Comparison of ENCODE assay signal across 1 cellular context in the genomic region with DNA sequence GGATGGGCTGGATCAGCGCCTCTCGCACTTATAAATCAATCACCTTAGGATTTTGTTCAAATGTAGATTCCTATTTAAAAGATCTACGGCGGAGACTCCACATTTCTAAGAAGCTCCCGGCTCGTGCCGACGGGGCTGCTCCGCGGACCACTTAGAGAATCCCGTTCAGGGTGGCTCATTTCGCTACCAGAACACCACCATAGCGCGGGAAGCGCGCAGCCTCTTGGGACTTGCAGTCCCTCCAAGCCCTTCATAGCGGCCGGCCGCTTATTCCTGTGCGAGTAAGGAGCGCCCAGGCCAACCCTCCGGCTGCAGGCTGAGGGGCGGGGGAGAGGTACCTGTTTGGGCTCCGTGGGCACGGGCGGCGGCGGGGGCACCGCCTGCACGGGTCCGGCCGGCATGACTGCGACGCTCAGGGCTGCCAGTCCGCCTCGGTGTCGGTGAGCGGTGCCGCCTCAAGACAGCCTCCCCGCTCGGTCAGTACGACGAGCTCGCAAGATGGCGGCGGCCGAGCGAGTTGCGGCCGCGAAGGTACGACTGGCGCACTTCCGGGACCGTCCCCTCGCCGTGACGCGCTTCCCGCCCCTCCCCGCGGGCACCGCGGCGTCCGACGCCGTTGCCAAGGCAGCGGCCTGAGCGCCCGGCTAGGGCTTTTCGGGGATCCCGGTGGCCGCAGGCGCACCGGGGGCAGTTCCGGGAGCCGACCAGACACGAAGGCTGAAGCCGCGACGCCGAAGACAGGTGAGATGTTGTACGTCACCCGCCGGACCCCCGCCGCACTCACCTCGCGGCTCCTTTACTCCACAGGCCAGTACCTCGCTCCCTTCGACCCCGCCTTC.
TF ChIP-seq lines count a peak whose summit lies in the region.

Gene CCDC157, plus strand, starts transcription at position 616 of the 839 bp plus-strand sequence. CDS start 8,994 bp downstream, outside the sequence.
A gene with protein sequence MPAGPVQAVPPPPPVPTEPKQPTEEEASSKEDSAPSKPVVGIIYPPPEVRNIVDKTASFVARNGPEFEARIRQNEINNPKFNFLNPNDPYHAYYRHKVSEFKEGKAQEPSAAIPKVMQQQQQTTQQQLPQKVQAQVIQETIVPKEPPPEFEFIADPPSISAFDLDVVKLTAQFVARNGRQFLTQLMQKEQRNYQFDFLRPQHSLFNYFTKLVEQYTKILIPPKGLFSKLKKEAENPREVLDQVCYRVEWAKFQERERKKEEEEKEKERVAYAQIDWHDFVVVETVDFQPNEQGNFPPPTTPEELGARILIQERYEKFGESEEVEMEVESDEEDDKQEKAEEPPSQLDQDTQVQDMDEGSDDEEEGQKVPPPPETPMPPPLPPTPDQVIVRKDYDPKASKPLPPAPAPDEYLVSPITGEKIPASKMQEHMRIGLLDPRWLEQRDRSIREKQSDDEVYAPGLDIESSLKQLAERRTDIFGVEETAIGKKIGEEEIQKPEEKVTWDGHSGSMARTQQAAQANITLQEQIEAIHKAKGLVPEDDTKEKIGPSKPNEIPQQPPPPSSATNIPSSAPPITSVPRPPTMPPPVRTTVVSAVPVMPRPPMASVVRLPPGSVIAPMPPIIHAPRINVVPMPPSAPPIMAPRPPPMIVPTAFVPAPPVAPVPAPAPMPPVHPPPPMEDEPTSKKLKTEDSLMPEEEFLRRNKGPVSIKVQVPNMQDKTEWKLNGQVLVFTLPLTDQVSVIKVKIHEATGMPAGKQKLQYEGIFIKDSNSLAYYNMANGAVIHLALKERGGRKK (minus strand): TSS at position 503 of the 839 bp plus-strand sequence. CDS start 102 bp downstream, at position 401.

TF ChIP-seq in HepG2, 621 proteins besides CTCF, POLR2A, EP300 and RAD21 (continued from another document and continues in another):
- TF ChIP-seq CHD4 (IDR thresholded peaks at IDR 0.05; ENCODE audit: borderline replicate concordance, low read length) = no peak
- TF ChIP-seq ZNF326 (CRISPR knock-in tag; IDR thresholded peaks at IDR 0.05; ENCODE audit: borderline replicate concordance) = no peak
- TF ChIP-seq RBM22 (optimal IDR thresholded peaks at IDR 0.05; ENCODE audit: low read length) = peak; percentile 77
- TF ChIP-seq BCLAF1 (IDR thresholded peaks at IDR 0.05) = no peak
- no peak for TF ChIP-seq ZNF17 (CRISPR knock-in tag; IDR thresholded peaks at IDR 0.05)
- TF ChIP-seq PAWR (CRISPR knock-in tag; IDR thresholded peaks at IDR 0.05; ENCODE audit: borderline replicate concordance) = no peak
- no peak for TF ChIP-seq ZFYVE20 (CRISPR knock-in tag; IDR thresholded peaks at IDR 0.05; ENCODE audit: borderline replicate concordance, low read depth)
- TF ChIP-seq, protein P1, sequence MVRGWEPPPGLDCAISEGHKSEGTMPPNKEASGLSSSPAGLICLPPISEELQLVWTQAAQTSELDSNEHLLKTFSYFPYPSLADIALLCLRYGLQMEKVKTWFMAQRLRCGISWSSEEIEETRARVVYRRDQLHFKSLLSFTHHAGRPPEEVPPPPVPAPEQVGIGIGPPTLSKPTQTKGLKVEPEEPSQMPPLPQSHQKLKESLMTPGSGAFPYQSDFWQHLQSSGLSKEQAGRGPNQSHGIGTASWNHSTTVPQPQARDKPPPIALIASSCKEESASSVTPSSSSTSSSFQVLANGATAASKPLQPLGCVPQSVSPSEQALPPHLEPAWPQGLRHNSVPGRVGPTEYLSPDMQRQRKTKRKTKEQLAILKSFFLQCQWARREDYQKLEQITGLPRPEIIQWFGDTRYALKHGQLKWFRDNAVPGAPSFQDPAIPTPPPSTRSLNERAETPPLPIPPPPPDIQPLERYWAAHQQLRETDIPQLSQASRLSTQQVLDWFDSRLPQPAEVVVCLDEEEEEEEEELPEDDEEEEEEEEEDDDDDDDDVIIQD (CRISPR knock-in tag; IDR thresholded peaks at IDR 0.05; ENCODE audit: low read depth) = no peak
- TF ChIP-seq ZNF496 (CRISPR knock-in tag; IDR thresholded peaks at IDR 0.05; ENCODE audit: insufficient replicate concordance) = no peak
- TF ChIP-seq EZH2 (conservative IDR thresholded peaks at IDR 0.05; ENCODE audit: low read depth, low read length) = no peak
- TF ChIP-seq KDM5B (CRISPR knock-in tag; IDR thresholded peaks at IDR 0.05; ENCODE audit: borderline replicate concordance) = peak; percentile 96
- TF ChIP-seq, protein P2, sequence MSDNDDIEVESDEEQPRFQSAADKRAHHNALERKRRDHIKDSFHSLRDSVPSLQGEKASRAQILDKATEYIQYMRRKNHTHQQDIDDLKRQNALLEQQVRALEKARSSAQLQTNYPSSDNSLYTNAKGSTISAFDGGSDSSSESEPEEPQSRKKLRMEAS (IDR thresholded peaks at IDR 0.05) = peak; percentile 69
- peak; percentile 63; the same call in 1 of the 2 replicates for TF ChIP-seq ZNF646 (CRISPR knock-in tag; IDR thresholded peaks at IDR 0.05)
- peak; percentile 93 for TF ChIP-seq POLR2G (IDR thresholded peaks at IDR 0.05; ENCODE audit: low read depth, low read length)
- TF ChIP-seq KAT7 (CRISPR knock-in tag; IDR thresholded peaks at IDR 0.05; ENCODE audit: borderline replicate concordance) = peak; percentile 92; the same call in 1 of the 2 replicates
- no peak for TF ChIP-seq HNF1A (IDR thresholded peaks at IDR 0.05; ENCODE audit: low read depth)
- peak; percentile 81; the same call in 1 of the 2 replicates for TF ChIP-seq HNF1A (CRISPR knock-in tag; IDR thresholded peaks at IDR 0.05; ENCODE audit: borderline replicate concordance)
- peak; percentile 98 for TF ChIP-seq ZHX2 (IDR thresholded peaks at IDR 0.05; ENCODE audit: low read depth)
- peak; percentile 64; the same call in 1 of the 2 replicates for TF ChIP-seq ZHX2 (CRISPR knock-in tag; IDR thresholded peaks at IDR 0.05; ENCODE audit: borderline replicate concordance)
